ENCODE assay signal across 25 cellular contexts in the genomic region with DNA sequence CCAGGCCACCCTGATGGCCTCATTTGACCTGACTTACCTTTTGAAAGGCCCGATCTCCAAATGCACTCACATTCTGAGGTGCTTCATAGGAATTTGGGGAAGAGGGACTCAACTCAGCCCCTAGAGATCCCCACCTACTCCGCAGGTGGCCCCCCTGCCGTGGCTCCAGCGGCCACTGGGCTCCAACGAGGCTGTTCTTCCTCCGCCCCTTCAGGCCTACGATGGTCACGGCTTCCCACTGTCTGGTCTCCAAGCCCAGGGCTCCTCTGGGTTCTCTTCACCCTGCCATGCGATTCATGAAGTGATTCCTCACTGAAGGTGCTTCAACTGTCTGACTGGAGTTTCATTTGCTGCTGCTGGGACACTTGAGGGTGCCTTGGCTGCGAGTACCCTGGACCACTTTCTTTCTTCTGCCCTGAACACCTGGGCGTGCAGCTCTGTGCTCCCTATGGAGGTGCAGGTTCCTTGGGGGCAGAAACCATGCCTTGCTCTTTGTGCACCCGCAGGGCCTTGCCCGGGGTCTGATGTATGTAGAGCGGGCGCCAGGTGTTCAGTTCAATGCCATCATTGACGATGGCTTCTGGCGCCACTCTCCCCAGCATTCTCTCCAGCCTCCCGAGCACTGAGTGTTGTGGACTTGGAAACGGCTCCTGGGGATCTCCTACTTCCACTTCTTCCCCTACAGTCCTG.
"Had no signal": no experiment of that assay in that cellular context is flagged by ENCODE, and none has a peak within 500 bp of the region (broad histone marks: within the 10 kb centered on the region; RNA-seq: fewer than 3 reads in every experiment).

No MANE protein-coding gene starts in this region.

- ATAC-seq: effector memory CD8-positive, alpha-beta T cell; gastrocnemius medialis; heart left ventricle; left cardiac atrium; left lung; naive thymus-derived CD4-positive, alpha-beta T cell; sciatic nerve; stimulated activated effector memory CD8-positive, alpha-beta T cell treated with anti-CD3 and anti-CD28 coated beads, Interleukin-12 subunit alpha, Interleukin-12 subunit beta, amount 100 ng/mL, for 72 hours had no signal

- H3K27ac Mint-ChIP-seq: effector memory CD8-positive, alpha-beta T cell; nephron; neural progenitor cell; stimulated activated effector memory CD8-positive, alpha-beta T cell treated with anti-CD3 and anti-CD28 coated beads, Interleukin-12 subunit alpha, Interleukin-12 subunit beta, amount 100 ng/mL, for 72 hours had no signal

- H3K9me3 ChIP-seq: gastrocnemius medialis, heart left ventricle, left lung, prostate gland, right atrium auricular region, thoracic aorta, tibial nerve, upper lobe of left lung had no signal

- H3K27me3 ChIP-seq: hepatocyte, left lung, neural progenitor cell, right atrium auricular region, tibial nerve, upper lobe of left lung had no signal

- H3K27me3 Mint-ChIP-seq: effector memory CD8-positive, alpha-beta T cell; stimulated activated naive CD8-positive, alpha-beta T cell treated with anti-CD3 and anti-CD28 coated beads, Interleukin-15, Interleukin-2, amounts not matched to agents 100 ng/mL and 50 ng/mL, for 24 hours had no signal

- H3K4me3 Mint-ChIP-seq: effector memory CD8-positive, alpha-beta T cell; naive thymus-derived CD4-positive, alpha-beta T cell; nephron; stimulated activated effector memory CD8-positive, alpha-beta T cell treated with anti-CD3 and anti-CD28 coated beads, Interleukin-12 subunit alpha, Interleukin-12 subunit beta, amount 100 ng/mL, for 72 hours; stimulated activated naive CD8-positive, alpha-beta T cell treated with anti-CD3 and anti-CD28 coated beads, Interleukin-15, Interleukin-2, amounts not matched to agents 100 ng/mL and 50 ng/mL, for 24 hours had no signal

- H3K4me1 Mint-ChIP-seq: nephron had no signal

- H3K9me3 Mint-ChIP-seq: effector memory CD8-positive, alpha-beta T cell; stimulated activated effector memory CD8-positive, alpha-beta T cell treated with anti-CD3 and anti-CD28 coated beads, Interleukin-12 subunit alpha, Interleukin-12 subunit beta, amount 100 ng/mL, for 72 hours; stimulated activated naive CD8-positive, alpha-beta T cell treated with anti-CD3 and anti-CD28 coated beads, Interleukin-15, Interleukin-2, amounts not matched to agents 100 ng/mL and 50 ng/mL, for 24 hours had no signal

- DNase-seq: cortex of kidney; effector memory CD8-positive, alpha-beta T cell; foreskin fibroblast; gastrocnemius medialis; heart left ventricle; left cardiac atrium; mesendoderm; midbrain; naive thymus-derived CD4-positive, alpha-beta T cell; stimulated activated CD4-positive, alpha-beta T cell treated with anti-CD3 and anti-CD28 coated beads, Interleukin-2, amount 100 ng/mL, for 24 hours; stimulated activated CD4-positive, alpha-beta T cell treated with anti-CD3 and anti-CD28 coated beads, Interleukin-4, amount 100 ng/mL, for 24 hours had no signal

- H3K36me3 Mint-ChIP-seq: neural progenitor cell; stimulated activated effector memory CD8-positive, alpha-beta T cell treated with anti-CD3 and anti-CD28 coated beads, Interleukin-12 subunit alpha, Interleukin-12 subunit beta, amount 100 ng/mL, for 72 hours had no signal

- H3K4me1 ChIP-seq: gastrocnemius medialis, heart left ventricle, left lung, neural progenitor cell, parathyroid adenoma, prostate gland, right atrium auricular region, tibial nerve, upper lobe of left lung had no signal

- H3K36me3 ChIP-seq: gastrocnemius medialis, heart left ventricle, left lung, neural progenitor cell, prostate gland, right atrium auricular region, thoracic aorta, tibial nerve, upper lobe of left lung had no signal

- H3K27ac ChIP-seq: gastrocnemius medialis, heart left ventricle, hepatocyte, left lung, neural progenitor cell, parathyroid adenoma, prostate gland, right atrium auricular region, thoracic aorta, tibial nerve, upper lobe of left lung had no signal

- H3K4me3 ChIP-seq: gastrocnemius medialis, heart left ventricle, hepatocyte, left lung, neural progenitor cell, prostate gland, right atrium auricular region, smooth muscle cell, thoracic aorta, tibial nerve, upper lobe of left lung had no signal
